ENCODE assay signal across 8 cellular contexts in the genomic region with DNA sequence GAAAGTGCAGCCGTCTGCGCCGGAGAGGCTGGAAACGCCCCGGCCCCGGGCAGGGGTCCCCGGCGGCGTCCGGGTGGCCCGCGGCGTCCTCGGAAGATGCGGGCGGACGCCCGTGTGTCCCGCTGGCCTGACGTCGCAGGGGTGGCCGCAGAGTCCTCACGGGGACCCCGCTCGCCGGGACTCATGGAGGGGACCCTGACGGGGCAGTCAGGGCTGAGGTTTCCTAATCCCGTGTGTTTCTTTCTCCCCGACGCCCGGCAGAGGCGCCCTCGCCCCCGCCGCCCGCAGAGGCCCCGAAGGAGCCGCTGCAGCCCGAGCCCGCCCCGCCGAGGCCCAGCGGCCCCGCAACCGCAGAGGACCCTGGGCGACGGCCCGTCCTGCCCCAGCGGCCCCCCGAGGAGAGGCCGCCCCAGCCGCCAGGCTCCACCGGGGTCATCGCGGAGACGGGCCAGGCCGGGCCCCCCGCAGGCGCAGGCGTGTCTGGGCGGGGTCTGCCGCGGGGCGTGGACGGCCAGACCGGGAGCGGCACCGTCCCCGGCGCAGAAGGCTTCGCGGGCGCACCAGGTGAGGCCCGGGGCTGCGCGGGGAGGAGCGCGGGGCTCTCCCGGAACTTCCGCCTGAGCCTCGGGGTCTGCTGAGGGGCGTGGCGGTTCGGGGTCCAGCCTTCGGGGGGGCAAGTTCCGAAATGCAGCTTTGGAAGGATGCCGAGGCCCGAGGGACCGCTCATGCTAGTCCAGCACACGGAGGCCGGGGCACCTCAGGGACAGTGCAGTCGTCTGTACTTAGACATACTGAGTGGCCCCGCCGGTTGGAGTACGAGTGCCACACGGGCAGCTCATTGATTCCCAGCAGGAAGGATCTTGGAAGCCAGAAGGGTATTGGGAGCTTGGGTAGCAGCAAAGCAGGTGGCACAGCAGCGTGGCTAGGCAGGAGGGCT. TPM values are rescaled to one million over a fixed set of nuclear protein-coding genes. Genes with fewer than 3 reads are reported as not detected.
A peak's percentile ranks its signal among the peaks of the same experiment; 100 is the strongest.
DNase-seq lines count a peak whose midpoint lies in the region; ATAC-seq and TF ChIP-seq lines count a peak whose summit lies in the region.

No MANE protein-coding gene starts in this region.

- H3K4me1 ChIP-seq in left ventricle myocardium inferior (peaks cover 61% of the 10 kb centered on the region), sigmoid colon (peaks cover 0 to 32% (median 26%) of the 10 kb centered on the region in 4 donors)

- no peak for TF ChIP-seq POLR2A in sigmoid colon (IDR thresholded peaks at IDR 0.05)

- DNase-seq in NCI-H1417 (lab: John Stamatoyannopoulos, UW) (peak in 2 of 3 experiments; percentile 50 to 63), NCI-H1417 treated with DMSO at 0.1 percent for 48 hours (lab: John Stamatoyannopoulos, UW) (no peak), NOMO-1 (lab: John Stamatoyannopoulos, UW; ENCODE audit: unreplicated experiment in 2 of 2) (peak; percentile 40), activated gamma-delta T cell (lab: John Stamatoyannopoulos, UW) (peak; percentile 46), left ventricle myocardium inferior (no peak), sigmoid colon (no peak), NCI-H1694 treated with DMSO at 0.1 percent for 48 hours (lab: John Stamatoyannopoulos, UW) (no peak)

- peak; percentile 58 for ATAC-seq in HG02678 (IDR thresholded peaks at IDR 0.05; ENCODE audit: unreplicated experiment)

- H3K4me3 ChIP-seq in left ventricle myocardium inferior (peak overlapping the region; percentile 76), sigmoid colon (peak overlapping the region; percentile 34 to 61 (median 53))

- H3K27ac ChIP-seq in left ventricle myocardium inferior (replicated peaks) (peak overlapping the region; percentile 73), sigmoid colon (peak overlapping the region; percentile 47 to 68 (median 54))

- intact Hi-C loops in left ventricle myocardium inferior (cut with micrococcal nuclease) (loop anchor here (10.0 kb wide), 1 partner anchor 112 kb away; no protein-coding TSS in a partner anchor), sigmoid colon (cut with DNase I) (no loop called here)

- TF ChIP-seq EP300 in sigmoid colon (IDR thresholded peaks at IDR 0.05) = no peak

- H3K36me3 ChIP-seq in left ventricle myocardium inferior (peaks cover 24% of the 10 kb centered on the region), sigmoid colon (no peaks in the 10 kb centered on the region)

- TF ChIP-seq CTCF in left ventricle myocardium inferior (IDR thresholded peaks at IDR 0.05; ENCODE audit: borderline replicate concordance) (peak; percentile 43), sigmoid colon (IDR thresholded peaks at IDR 0.05) (no peak)

- 1 to 2% methylated on average over 97 of the region's 97 CpGs for WGBS in sigmoid colon, 2 donors

- H3K9me3 ChIP-seq in left ventricle myocardium inferior (replicated peaks) (no peaks in the 10 kb centered on the region), sigmoid colon (no peaks in the 10 kb centered on the region)

- no peaks in the 10 kb centered on the region for H3K27me3 ChIP-seq in left ventricle myocardium inferior (ENCODE audit: low read depth)
- peaks cover 0 to 46% (median 21%) of the 10 kb centered on the region in 3 donors for H3K27me3 ChIP-seq in sigmoid colon

RNA-seq across cellular contexts. Expression of a gene that starts 60.0 kb away (rescaled TPM):
- total RNA-seq in left ventricle myocardium inferior = 12.4 TPM
- total RNA-seq in sigmoid colon = 10 to 100 TPM in 2 of 4 donors, 1 to 10 TPM in 2; 6.1 to 12.0 (median 10.4) TPM
- polyA plus RNA-seq in sigmoid colon = 10 to 100 TPM in 1 of 3 donors, 1 to 10 TPM in 2; 4.8 to 12.0 (median 9.5) TPM

Comparison
In these comparisons a context has a peak if more than half of its experiments do, and no peak if none do; other contexts are left out.
1. DNase-seq: peak in NCI-H1417 (2 of 3), NOMO-1 (2 of 2) and activated gamma-delta T cell (single experiment); none in NCI-H1417 treated with DMSO at 0.1 percent for 48 hours (single experiment), left ventricle myocardium inferior (single experiment), sigmoid colon (single experiment) and NCI-H1694 treated with DMSO at 0.1 percent for 48 hours (single experiment).